ENCODE assay signal across 1 cellular context in genomic region chr2:111705711-111706323, GRCh38.
TF ChIP-seq lines count a peak whose summit lies in the region.

No MANE protein-coding gene starts in this region.

TF ChIP-seq in IMR-90, 13 proteins besides CTCF, POLR2A, EP300 and RAD21 (continued from another document):
- TF ChIP-seq ELK1 (IDR thresholded peaks at IDR 0.05; ENCODE audit: borderline replicate concordance, low read depth, low read length) (no peak), SMC3 (IDR thresholded peaks at IDR 0.05; ENCODE audit: low read depth, low read length) (no peak), RCOR1 (IDR thresholded peaks at IDR 0.05; ENCODE audit: insufficient replicate concordance, low read length) (peak; percentile 99)
